In the genomic region with DNA sequence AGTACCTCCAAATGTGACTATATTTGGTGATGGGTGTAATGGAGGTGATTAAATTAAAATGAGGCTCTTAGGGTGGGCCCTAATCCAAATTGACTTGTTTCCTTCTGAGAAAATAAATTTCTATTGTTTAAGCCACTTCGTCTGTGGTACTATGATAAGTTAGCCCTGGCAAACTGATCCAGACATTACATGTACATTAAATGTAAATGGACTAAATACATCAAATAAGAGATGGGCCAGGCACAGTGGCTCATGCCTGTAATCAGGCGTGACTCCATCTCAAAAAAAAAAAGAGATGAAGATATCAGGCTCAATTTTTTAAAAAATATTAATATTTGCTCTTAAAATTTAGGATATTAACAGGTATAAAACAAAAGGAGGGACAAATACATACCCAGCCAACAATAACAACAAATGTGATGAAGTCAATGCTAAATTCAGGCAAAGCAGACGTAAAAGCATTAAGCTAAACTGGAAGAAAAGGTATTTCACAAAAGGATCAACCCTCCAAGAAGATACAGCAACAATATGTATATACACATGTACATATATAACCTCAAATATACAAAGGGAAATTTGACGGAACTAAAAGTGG, we compare ENCODE assay signal across 9 cellular contexts. TPM values are rescaled to one million over a fixed set of nuclear protein-coding genes. Genes with fewer than 3 reads are reported as not detected.
"Had no signal": no experiment of that assay in that cellular context is flagged by ENCODE, and none has a peak within 500 bp of the region (broad histone marks: within the 10 kb centered on the region; RNA-seq: fewer than 3 reads in every experiment).

No MANE protein-coding gene starts in this region.

- DNase-seq: GDM1, GF-D8 had no signal

- FAIRE-seq: G401.6, GM12878, GM12891, GM12892, GM18507, GM19239 had no signal

- H3K4me3 ChIP-seq: GM12878 had no signal

- ATAC-seq: GM12878 had no signal

RNA-seq across cellular contexts. Expression of gene OR2V1, which starts 5.5 kb away (rescaled TPM):
- total RNA-seq: G401, GM12878 had no signal

RNA-seq across cellular contexts. Expression of gene OR2V2, which starts 10.9 kb away (rescaled TPM):
- total RNA-seq: G401, GM12878 had no signal
